9 cellular contexts compared by ENCODE assay signal in genomic region chr1:89603651-89604413, GRCh38. TPM values are rescaled to one million over a fixed set of nuclear protein-coding genes. Genes with fewer than 3 reads are reported as not detected.
DNase-seq lines count a peak whose midpoint lies in the region; ATAC-seq and TF ChIP-seq lines count a peak whose summit lies in the region.
"Had no signal": no experiment of that assay in that cellular context is flagged by ENCODE, and none has a peak within 500 bp of the region (broad histone marks: within the 10 kb centered on the region; RNA-seq: fewer than 3 reads in every experiment).

No MANE protein-coding gene starts in this region.

- no peaks in the 10 kb centered on the region for H3K27me3 Mint-ChIP-seq in activated CD8-positive, alpha-beta T cell treated with anti-CD3 and anti-CD28 coated beads for 36 hours

- peak; percentile 51 for DNase-seq in HT1080 (ENCODE audit: low read depth)
- peak; percentile 68 for DNase-seq in activated CD8-positive, alpha-beta T cell treated with anti-CD3 and anti-CD28 coated beads for 36 hours
- peak; percentile 28 for DNase-seq in epidermal melanocyte (ENCODE audit: insufficient read length, low spot score)
- peak; percentile 53 for DNase-seq in stimulated activated CD4-positive, alpha-beta T cell treated with anti-CD3 and anti-CD28 coated beads, Interleukin-4, amount 100 ng/mL, for 1 hour
- DNase-seq in brain microvascular endothelial cell: no peak
- no peak for DNase-seq in NCI-H1417 (lab: John Stamatoyannopoulos, UW)

- no peaks in the 10 kb centered on the region for H3K9me3 Mint-ChIP-seq in activated CD8-positive, alpha-beta T cell treated with anti-CD3 and anti-CD28 coated beads for 36 hours

- peak overlapping the region; percentile 37 for H3K4me3 Mint-ChIP-seq in activated CD8-positive, alpha-beta T cell treated with anti-CD3 and anti-CD28 coated beads for 36 hours

- H3K4me3 ChIP-seq in brain microvascular endothelial cell (ENCODE audit: low read depth, low read length): no peak overlapping the region
- H3K4me3 ChIP-seq: thoracic aorta had no signal

- H3K27me3 ChIP-seq in brain microvascular endothelial cell (replicated peaks): no peaks in the 10 kb centered on the region

- peaks cover 96% of the 10 kb centered on the region for H3K4me1 Mint-ChIP-seq in activated CD8-positive, alpha-beta T cell treated with anti-CD3 and anti-CD28 coated beads for 36 hours (ENCODE audit: low read depth)

- TF ChIP-seq CTCF in activated CD8-positive, alpha-beta T cell treated with anti-CD3 and anti-CD28 coated beads for 36 hours (IDR thresholded peaks at IDR 0.05): no peak
- TF ChIP-seq CTCF in brain microvascular endothelial cell (IDR thresholded peaks at IDR 0.05; ENCODE audit: low read depth, low read length, missing control alignments): no peak

- H3K36me3 Mint-ChIP-seq in activated CD8-positive, alpha-beta T cell treated with anti-CD3 and anti-CD28 coated beads for 36 hours (ENCODE audit: low read depth): peaks cover 21% of the 10 kb centered on the region

- POLR2A ChIA-PET in activated CD8-positive, alpha-beta T cell treated with anti-CD3 and anti-CD28 coated beads for 36 hours (lab: Charles Lee): interaction anchor here (0.9 to 5.9 kb wide), 35 partner anchors 7 to 388 kb away, joined by 3 to 73 read pairs (median 4); partner anchors contain the start of genes LRRC8B and LRRC8C

- peak; percentile 45 for ATAC-seq in activated CD8-positive, alpha-beta T cell treated with anti-CD3 and anti-CD28 coated beads for 36 hours
- ATAC-seq in HG03354 (IDR thresholded peaks at IDR 0.05; ENCODE audit: poor library complexity, severe bottlenecking, unreplicated experiment): no peak
- ATAC-seq in GM18520 (IDR thresholded peaks at IDR 0.05; ENCODE audit: unreplicated experiment): no peak

- intact Hi-C loops in activated CD8-positive, alpha-beta T cell treated with anti-CD3 and anti-CD28 coated beads for 36 hours (cut with micrococcal nuclease): loop anchor here (5.0 kb wide), 2 partner anchors 82 to 122 kb away; partner anchors contain the start of gene LRRC8B

- H3K27ac ChIP-seq in brain microvascular endothelial cell: no peak overlapping the region
- H3K27ac ChIP-seq: thoracic aorta had no signal

- H3K27ac Mint-ChIP-seq in activated CD8-positive, alpha-beta T cell treated with anti-CD3 and anti-CD28 coated beads for 36 hours: peak overlapping the region; percentile 99

- in situ Hi-C loops in brain microvascular endothelial cell (cut with HindIII; ENCODE audit: low pct_ligation_motif_present, low sequenced_read_pairs): no loop called here

- no peaks in the 10 kb centered on the region for H3K36me3 ChIP-seq in brain microvascular endothelial cell (replicated peaks)
- H3K36me3 ChIP-seq: thoracic aorta had no signal

- CTCF ChIA-PET in activated CD8-positive, alpha-beta T cell treated with anti-CD3 and anti-CD28 coated beads for 36 hours (lab: Charles Lee): interaction anchor here (0.8 to 7.8 kb wide), 20 partner anchors 8 to 178 kb away, joined by 3 to 76 read pairs (median 4); partner anchors contain the start of gene LRRC8C

RNA-seq across cellular contexts. Expression of gene LRRC8C, which starts 29.1 kb away (rescaled TPM):
- 10.6 and 11.2 TPM in 2 replicates for total RNA-seq in HT1080 (2014; rRNA removed; shearing (Covaris generic))
- 10.4 and 14.6 TPM in 2 replicates for polyA plus RNA-seq in HT1080 (2015; cell fraction: cytosol; rRNA removed)
- 10.4 and 12.2 TPM in 2 replicates for polyA plus RNA-seq in HT1080 (2015; cell fraction: nucleus; rRNA removed)
- 10 to 100 TPM; 34.4 to 37.4 TPM for total RNA-seq in activated CD8-positive, alpha-beta T cell treated with anti-CD3 and anti-CD28 coated beads for 36 hours

Comparison
In these comparisons a context has a peak if more than half of its experiments do, and no peak if none do; other contexts are left out.
1. DNase-seq: peak in HT1080 (single experiment), activated CD8-positive, alpha-beta T cell treated with anti-CD3 and anti-CD28 coated beads for 36 hours (single experiment), epidermal melanocyte (single experiment) and stimulated activated CD4-positive, alpha-beta T cell treated with anti-CD3 and anti-CD28 coated beads, Interleukin-4, amount 100 ng/mL, for 1 hour (single experiment); none in brain microvascular endothelial cell (single experiment) and NCI-H1417 (0 of 3).